Comparison of ENCODE assay signal across 24 cellular contexts in genomic region chr6:6742535-6742934, GRCh38.
"Had no signal": no experiment of that assay in that cellular context is flagged by ENCODE, and none has a peak within 500 bp of the region (broad histone marks: within the 10 kb centered on the region; RNA-seq: fewer than 3 reads in every experiment).

No MANE protein-coding gene starts in this region.

- DNase-seq: activated CD4-positive, alpha-beta memory T cell treated with anti-CD3 and anti-CD28 coated beads, Interleukin-2, amount 10 ng/mL, durations not matched to agents 7 days and 5 days; activated CD4-positive, alpha-beta T cell treated with anti-CD3 and anti-CD28 coated beads for 36 hours; activated CD4-positive, alpha-beta T cell treated with anti-CD3 and anti-CD28 coated beads, Interleukin-2, amount 50 U/mL, for 1 hour; activated gamma-delta T cell; activated naive CD4-positive, alpha-beta T cell treated with anti-CD3 and anti-CD28 coated beads for 36 hours; activated T-cell treated with anti-CD3 and anti-CD28 coated beads for 4 hours; activated T-cell treated with anti-CD3 and anti-CD28 coated beads, Interleukin-2, amount 50 U/mL, for 48 hours; amygdala; KG1; MG63; MV-4-11; NCI-H1105; NCI-H1436; NCI-H2029; NCI-H2107; NCI-H2171 treated with DMSO at 0.1 percent for 48 hours; NCI-H510A treated with DMSO at 0.1 percent for 48 hours; NCI-H69; SIG-M5; T-cell; T-helper 2 cell; T1000 had no signal

- H3K36me3 ChIP-seq: MG63 had no signal

- FAIRE-seq: astrocyte, TTC549 had no signal

- H3K4me3 ChIP-seq: MG63 had no signal
